17 cellular contexts compared by ENCODE assay signal in the genomic region with DNA sequence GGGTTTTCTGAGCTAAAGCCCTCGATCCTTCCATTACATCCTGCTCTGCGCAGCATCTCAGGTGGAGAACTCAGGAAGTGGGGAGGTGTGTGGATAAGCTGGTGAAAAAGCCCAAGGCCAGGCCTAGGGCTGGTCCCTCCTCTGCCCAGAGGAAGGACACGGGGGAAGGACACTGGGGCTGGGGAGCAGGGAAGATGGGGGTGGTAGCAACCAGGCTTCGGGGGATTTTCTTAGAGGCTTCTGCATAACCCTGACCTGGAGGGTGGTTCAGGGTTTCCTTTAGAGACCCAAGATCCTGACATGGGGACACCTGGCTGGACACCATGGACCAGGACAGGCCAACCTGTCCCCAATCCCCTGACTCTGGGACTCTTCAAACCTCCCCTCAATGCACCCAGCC. TPM values are rescaled to one million over a fixed set of nuclear protein-coding genes. Genes with fewer than 3 reads are reported as not detected.
DNase-seq lines count a peak whose midpoint lies in the region; ATAC-seq and TF ChIP-seq lines count a peak whose summit lies in the region.
"Had no signal": no experiment of that assay in that cellular context is flagged by ENCODE, and none has a peak within 500 bp of the region (broad histone marks: within the 10 kb centered on the region; RNA-seq: fewer than 3 reads in every experiment).

No MANE protein-coding gene starts in this region.

- no peaks in the 10 kb centered on the region for H3K36me3 Mint-ChIP-seq in activated T-cell treated with anti-CD3 and anti-CD28 coated beads, Interleukin-2, amount 50 U/mL, for 24 hours (ENCODE audit: low read depth)
- H3K36me3 Mint-ChIP-seq in activated B cell treated with CpG ODN at 0.5 μM for 24 hours (ENCODE audit: low read depth) (no peaks in the 10 kb centered on the region), immature natural killer cell (no peaks in the 10 kb centered on the region)

- H3K4me3 Mint-ChIP-seq in activated T-cell treated with anti-CD3 and anti-CD28 coated beads, Interleukin-2, amount 50 U/mL, for 24 hours: no peak overlapping the region
- H3K4me3 Mint-ChIP-seq in activated B cell treated with CpG ODN at 0.5 μM for 24 hours (no peak overlapping the region), immature natural killer cell (peak overlapping the region in 2 of 5 donors; percentile 56 to 61)

- peaks cover 0 to 11% (median 5%) of the 10 kb centered on the region in 4 donors for H3K4me1 ChIP-seq in stomach
- H3K4me1 ChIP-seq: psoas muscle had no signal

- peaks cover 21% of the 10 kb centered on the region for H3K4me1 Mint-ChIP-seq in activated T-cell treated with anti-CD3 and anti-CD28 coated beads, Interleukin-2, amount 50 U/mL, for 24 hours (ENCODE audit: low read depth)
- H3K4me1 Mint-ChIP-seq in activated B cell treated with CpG ODN at 0.5 μM for 24 hours: peaks cover 29% of the 10 kb centered on the region
- H3K4me1 Mint-ChIP-seq in immature natural killer cell: peaks cover 49 to 50% of the 10 kb centered on the region in 2 donors

- H3K9me3 Mint-ChIP-seq in activated T-cell treated with anti-CD3 and anti-CD28 coated beads, Interleukin-2, amount 50 U/mL, for 24 hours: no peaks in the 10 kb centered on the region
- H3K9me3 Mint-ChIP-seq in activated B cell treated with CpG ODN at 0.5 μM for 24 hours (no peaks in the 10 kb centered on the region), immature natural killer cell (no peaks in the 10 kb centered on the region)

- no peak for TF ChIP-seq POLR2A in stomach (IDR thresholded peaks at IDR 0.05)

- H3K9me3 ChIP-seq in stomach: no peaks in the 10 kb centered on the region
- H3K9me3 ChIP-seq: Peyer's patch, psoas muscle had no signal

- no peaks in the 10 kb centered on the region for H3K27me3 Mint-ChIP-seq in activated T-cell treated with anti-CD3 and anti-CD28 coated beads, Interleukin-2, amount 50 U/mL, for 24 hours
- H3K27me3 Mint-ChIP-seq in activated B cell treated with CpG ODN at 0.5 μM for 24 hours (no peaks in the 10 kb centered on the region), immature natural killer cell (ENCODE audit: low read depth in 3 of 3) (peaks cover 0 to 9% (median 2%) of the 10 kb centered on the region in 3 donors)

- no peak overlapping the region for H3K4me3 ChIP-seq in stomach
- H3K4me3 ChIP-seq: Peyer's patch, psoas muscle had no signal

- POLR2A ChIA-PET in activated B cell treated with CpG ODN at 0.5 μM for 24 hours (lab: Charles Lee): no interaction called here

- CTCF ChIA-PET in activated B cell treated with CpG ODN at 0.5 μM for 24 hours (lab: Charles Lee): interaction anchor here (1.2 kb wide), 1 partner anchor 64 kb away, joined by 3 read pairs; no protein-coding TSS in a partner anchor

- no peak for TF ChIP-seq CTCF in activated B cell treated with CpG ODN at 0.5 μM for 24 hours (IDR thresholded peaks at IDR 0.05)
- no peak for TF ChIP-seq CTCF in stomach (IDR thresholded peaks at IDR 0.05)

- no peak for ATAC-seq in activated B cell treated with CpG ODN at 0.5 μM for 24 hours (ENCODE audit: low read depth)
- no peak for ATAC-seq in Right ventricle myocardium inferior
- ATAC-seq: left cardiac atrium, psoas muscle had no signal

- peaks cover 0 to 3% (median 0%) of the 10 kb centered on the region in 3 donors for H3K27me3 ChIP-seq in stomach
- H3K27me3 ChIP-seq: Peyer's patch had no signal

- H3K27ac Mint-ChIP-seq in activated T-cell treated with anti-CD3 and anti-CD28 coated beads, Interleukin-2, amount 50 U/mL, for 24 hours: no peak overlapping the region
- H3K27ac Mint-ChIP-seq in activated B cell treated with CpG ODN at 0.5 μM for 24 hours (no peak overlapping the region), immature natural killer cell (peak overlapping the region in 5 of 6 donors; percentile 32 to 89 (median 72))

- 75 to 91% (median 89%) methylated on average over 4 of the region's 4 CpGs for WGBS in stomach, 5 donors

- intact Hi-C loops in activated B cell treated with CpG ODN at 0.5 μM for 24 hours (cut with micrococcal nuclease): no loop called here
- intact Hi-C loops in stomach (cut with DNase I; ENCODE audit: low total_unique reads): no loop called here
- intact Hi-C loops in Right ventricle myocardium inferior (cut with DNase I): no loop called here

- H3K27ac ChIP-seq in stomach: no peak overlapping the region
- H3K27ac ChIP-seq: psoas muscle had no signal

- TF ChIP-seq EP300 in stomach (IDR thresholded peaks at IDR 0.05): no peak

- H3K36me3 ChIP-seq in stomach: no peaks in the 10 kb centered on the region
- H3K36me3 ChIP-seq: Peyer's patch had no signal

- peak; percentile 36 for DNase-seq in activated T-cell treated with anti-CD3 and anti-CD28 coated beads, Interleukin-2, amount 50 U/mL, for 24 hours
- DNase-seq in activated T-cell treated with anti-CD3 and anti-CD28 coated beads for 4 hours: no peak
- peak; percentile 9 for DNase-seq in activated B cell treated with CpG ODN at 0.5 μM for 24 hours
- no peak for DNase-seq in immature natural killer cell
- DNase-seq in stomach: peak; percentile 18
- DNase-seq in Right ventricle myocardium inferior (ENCODE audit: missing footprints): no peak
- no peak for DNase-seq in NK-92 treated with Interleukin-12 subunit alpha and Interleukin-12 subunit beta, amount 100 ng/mL, for 24 hours (lab: John Stamatoyannopoulos, UW)
- DNase-seq in stimulated activated CD4-positive, alpha-beta T cell treated with anti-CD3 and anti-CD28 coated beads, Interleukin-1b, Interleukin-23, amount 100 ng/mL, for 48 hours: no peak
- DNase-seq: hippocampal formation; left cardiac atrium; NCI-H1092 treated with DMSO at 0.1 percent for 48 hours; NCI-H774; psoas muscle; stimulated activated CD4-positive, alpha-beta T cell treated with anti-CD3 and anti-CD28 coated beads, Interleukin-12 subunit alpha, Interleukin-12 subunit beta, amount 100 ng/mL, for 4 hours had no signal

RNA-seq across cellular contexts. Expression of gene SUN5, which starts 37.9 kb away (rescaled TPM):
- total RNA-seq in activated B cell treated with CpG ODN at 0.5 μM for 24 hours: not detected in 2 replicates
- polyA plus RNA-seq in immature natural killer cell: not detected
- total RNA-seq in stomach: not detected
- polyA plus RNA-seq in stomach: not detected
- total RNA-seq in Right ventricle myocardium inferior: not detected
- total RNA-seq: activated CD8-positive, alpha-beta memory T cell treated with anti-CD3 and anti-CD28 coated beads for 36 hours; bronchial epithelial cell; left cardiac atrium; Peyer's patch; psoas muscle had no signal
- polyA plus RNA-seq: psoas muscle had no signal

RNA-seq across cellular contexts. Expression of gene BPIFB2, which starts 41.1 kb away (rescaled TPM):
- not detected in 2 replicates for total RNA-seq in activated B cell treated with CpG ODN at 0.5 μM for 24 hours
- polyA plus RNA-seq in immature natural killer cell: not detected
- not detected for total RNA-seq in stomach
- polyA plus RNA-seq in stomach: 1 to 10 TPM in 1 of 3 donors, not detected in 2; 3.3 TPM
- total RNA-seq in Right ventricle myocardium inferior: not detected
- total RNA-seq: activated CD8-positive, alpha-beta memory T cell treated with anti-CD3 and anti-CD28 coated beads for 36 hours; bronchial epithelial cell; left cardiac atrium; Peyer's patch; psoas muscle had no signal
- polyA plus RNA-seq: psoas muscle had no signal

Comparison
In these comparisons a context has a peak if more than half of its experiments do, and no peak if none do; other contexts are left out.
1. DNase-seq: peak in activated T-cell treated with anti-CD3 and anti-CD28 coated beads, Interleukin-2, amount 50 U/mL, for 24 hours (single experiment), activated B cell treated with CpG ODN at 0.5 μM for 24 hours (single experiment) and stomach (single experiment); none in activated T-cell treated with anti-CD3 and anti-CD28 coated beads for 4 hours (single experiment), immature natural killer cell (0 of 3), Right ventricle myocardium inferior (single experiment), NK-92 treated with Interleukin-12 subunit alpha and Interleukin-12 subunit beta, amount 100 ng/mL, for 24 hours (single experiment) and stimulated activated CD4-positive, alpha-beta T cell treated with anti-CD3 and anti-CD28 coated beads, Interleukin-1b, Interleukin-23, amount 100 ng/mL, for 48 hours (single experiment).
2. H3K27ac Mint-ChIP-seq: peak in immature natural killer cell (5 of 6); none in activated T-cell treated with anti-CD3 and anti-CD28 coated beads, Interleukin-2, amount 50 U/mL, for 24 hours (single experiment) and activated B cell treated with CpG ODN at 0.5 μM for 24 hours (single experiment).